ENCODE assay signal across 1 cellular context in genomic region chr5:179731791-179732411, GRCh38.
A peak's percentile ranks its signal among the peaks of the same experiment; 100 is the strongest.
TF ChIP-seq lines count a peak whose summit lies in the region.

No MANE protein-coding gene starts in this region.

TF ChIP-seq in HEK293, 187 proteins besides CTCF, POLR2A, EP300 and RAD21 (continued from another document and continues in another):
- TF ChIP-seq ZNF518A (tag by site-specific recombination; conservative IDR thresholded peaks at IDR 0.05; ENCODE audit: low read depth) (no peak), ZSCAN4 (tag by site-specific recombination; IDR thresholded peaks at IDR 0.05) (no peak), KLF1 (tag by site-specific recombination; IDR thresholded peaks at IDR 0.05) (no peak), GLI2 (tag by site-specific recombination; IDR thresholded peaks at IDR 0.05; ENCODE audit: borderline replicate concordance, low read depth) (no peak), ZNF211 (tag by site-specific recombination; IDR thresholded peaks at IDR 0.05; ENCODE audit: low read depth) (no peak), ZNF433 (tag by site-specific recombination; IDR thresholded peaks at IDR 0.05; ENCODE audit: low read depth) (no peak), ZBTB17 (tag by site-specific recombination; IDR thresholded peaks at IDR 0.05) (0 out of 2 replicates have a peak, but pooled peaks have one; percentile 11), OVOL3 (tag by site-specific recombination; IDR thresholded peaks at IDR 0.05) (no peak), GLIS2 (tag by site-specific recombination; IDR thresholded peaks at IDR 0.05) (no peak), ZNF529 (tag by site-specific recombination; IDR thresholded peaks at IDR 0.05; ENCODE audit: insufficient replicate concordance) (no peak), HOXA7 (CRISPR knock-in tag; IDR thresholded peaks at IDR 0.05; ENCODE audit: borderline replicate concordance) (no peak), ZNF394 (tag by site-specific recombination; IDR thresholded peaks at IDR 0.05; ENCODE audit: borderline replicate concordance) (no peak), OSR2 (tag by site-specific recombination; IDR thresholded peaks at IDR 0.05) (peak; percentile 48; the same call in 1 of the 2 replicates), ZNF350 (tag by site-specific recombination; IDR thresholded peaks at IDR 0.05) (no peak), ZNF555 (tag by site-specific recombination; conservative IDR thresholded peaks at IDR 0.05) (no peak), ZNF704 (tag by site-specific recombination; IDR thresholded peaks at IDR 0.05) (no peak), ZNF404 (tag by site-specific recombination; IDR thresholded peaks at IDR 0.05) (no peak), PRDM10 (tag by site-specific recombination; IDR thresholded peaks at IDR 0.05) (no peak), ZNF2 (tag by site-specific recombination; IDR thresholded peaks at IDR 0.05) (no peak), ZFHX2 (tag by site-specific recombination; conservative IDR thresholded peaks at IDR 0.05) (peak; percentile 41), ZNF610 (tag by site-specific recombination; IDR thresholded peaks at IDR 0.05; ENCODE audit: borderline replicate concordance) (no peak), ZBTB48 (tag by site-specific recombination; IDR thresholded peaks at IDR 0.05) (no peak), ZNF23 (tag by site-specific recombination; IDR thresholded peaks at IDR 0.05; ENCODE audit: borderline replicate concordance) (no peak), ZNF513 (tag by site-specific recombination; IDR thresholded peaks at IDR 0.05) (no peak), HIC1 (tag by site-specific recombination; IDR thresholded peaks at IDR 0.05) (no peak), ZNF18 (tag by site-specific recombination; IDR thresholded peaks at IDR 0.05) (no peak), KLF10 (tag by site-specific recombination; IDR thresholded peaks at IDR 0.05) (no peak), ZIC2 (tag by site-specific recombination; IDR thresholded peaks at IDR 0.05) (no peak), ZNF549 (tag by site-specific recombination; IDR thresholded peaks at IDR 0.05) (no peak), PATZ1 (tag by site-specific recombination; IDR thresholded peaks at IDR 0.05) (no peak), ZNF785 (tag by site-specific recombination; IDR thresholded peaks at IDR 0.05) (no peak), ZNF138 (tag by site-specific recombination; IDR thresholded peaks at IDR 0.05; ENCODE audit: borderline replicate concordance) (no peak), ZNF521 (tag by site-specific recombination; IDR thresholded peaks at IDR 0.05) (no peak), ZBTB21 (tag by site-specific recombination; IDR thresholded peaks at IDR 0.05) (no peak), ZNF561 (tag by site-specific recombination; IDR thresholded peaks at IDR 0.05; ENCODE audit: borderline replicate concordance) (no peak), ZNF148 (tag by site-specific recombination; IDR thresholded peaks at IDR 0.05; ENCODE audit: borderline replicate concordance) (no peak), MZF1 (tag by site-specific recombination; IDR thresholded peaks at IDR 0.05; ENCODE audit: borderline replicate concordance) (no peak), ZSCAN23 (tag by site-specific recombination; IDR thresholded peaks at IDR 0.05) (no peak)
